14 cellular contexts compared by ENCODE assay signal in the genomic region with DNA sequence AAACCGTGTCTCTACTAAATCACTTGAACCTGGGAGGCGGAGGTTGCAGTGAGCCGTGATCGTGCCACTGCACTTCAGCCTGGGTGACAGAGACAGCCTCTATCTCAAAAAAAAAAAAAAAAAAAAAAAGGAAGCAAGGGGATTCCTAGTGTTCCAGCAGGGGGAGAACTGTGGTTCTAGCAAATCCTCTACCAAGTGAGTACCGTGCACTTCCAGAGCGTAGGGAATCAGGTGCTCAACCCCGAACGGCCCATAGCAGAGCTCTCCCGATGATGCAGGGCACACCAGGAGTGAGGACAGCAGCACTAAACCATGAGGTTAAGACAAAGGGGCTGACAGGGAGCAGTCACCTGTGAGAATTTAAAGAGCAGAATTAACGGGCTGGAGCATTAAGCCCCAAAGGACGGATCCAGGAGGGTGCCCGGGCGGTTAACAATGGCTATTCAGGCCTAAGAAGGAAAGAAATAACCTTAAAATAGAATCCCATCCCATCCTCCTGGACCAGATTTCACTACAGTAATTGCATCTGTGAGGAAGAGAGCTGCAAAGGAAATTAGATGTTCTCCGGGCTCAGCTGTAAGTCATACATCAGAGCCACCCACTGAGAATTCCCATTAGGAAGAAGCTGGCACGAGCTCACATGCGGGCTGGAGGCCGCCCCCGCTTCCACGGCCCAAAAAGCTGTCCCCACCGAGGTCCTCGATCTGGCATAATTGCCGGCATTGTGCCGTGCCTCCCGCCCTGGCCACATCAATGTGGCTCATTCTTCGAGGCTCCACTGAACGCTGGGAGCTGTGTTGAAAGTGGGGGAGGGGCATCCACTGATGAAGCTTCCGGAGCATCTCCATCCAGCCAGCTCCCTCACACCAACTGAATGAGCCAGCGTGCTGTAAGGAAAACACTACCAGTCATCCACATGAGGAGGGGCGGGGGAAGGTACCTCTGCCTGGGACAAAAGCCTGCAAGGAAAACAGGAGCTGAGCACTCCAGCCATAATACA.
DNase-seq lines count a peak whose midpoint lies in the region; ATAC-seq and TF ChIP-seq lines count a peak whose summit lies in the region.
"Had no signal": no experiment of that assay in that cellular context is flagged by ENCODE, and none has a peak within 500 bp of the region (broad histone marks: within the 10 kb centered on the region; RNA-seq: fewer than 3 reads in every experiment).

No MANE protein-coding gene starts in this region.

- no peak overlapping the region for H3K4me3 Mint-ChIP-seq in GM23338

- TF ChIP-seq CTCF in GM23338 (conservative IDR thresholded peaks at IDR 0.05; ENCODE audit: low read depth in 2 of 2) = peak; percentile 36 to 40
- TF ChIP-seq CTCF in GM13977 (IDR thresholded peaks at IDR 0.05; ENCODE audit: extremely low read depth, insufficient read depth, missing control alignments) = no peak

- ATAC-seq in GM23338 (peak; percentile 87), HG03520 (IDR thresholded peaks at IDR 0.05; ENCODE audit: unreplicated experiment) (no peak), GM21447 (IDR thresholded peaks at IDR 0.05; ENCODE audit: unreplicated experiment) (no peak)
- ATAC-seq: HCT116 had no signal

- no peaks in the 10 kb centered on the region for H3K36me3 ChIP-seq in GM23338 (ENCODE audit: insufficient read depth)
- H3K36me3 ChIP-seq: uterus had no signal

- H3K4me1 Mint-ChIP-seq in GM23338 = peaks cover 2% of the 10 kb centered on the region; the same call in 1 of the 3 replicates

- peaks cover 86% of the 10 kb centered on the region for H3K9me3 Mint-ChIP-seq in GM23338

- H3K27me3 ChIP-seq in GM23338 (ENCODE audit: insufficient read depth) = no peaks in the 10 kb centered on the region
- H3K27me3 ChIP-seq: uterus had no signal

- peaks cover 17% of the 10 kb centered on the region for H3K27me3 Mint-ChIP-seq in GM23338 (ENCODE audit: insufficient read depth, low read depth, poor library complexity)

- no peaks in the 10 kb centered on the region for H3K79me2 ChIP-seq in GM23338 (replicated peaks; ENCODE audit: insufficient read depth)

- H3K27ac ChIP-seq in GM23338 (ENCODE audit: low read depth) = no peak overlapping the region
- H3K27ac ChIP-seq: uterus had no signal

- in situ Hi-C loops in GM13977 (cut with MboI; ENCODE audit: low pct_unique_long_range_greater_than_20kb, low sequenced_read_pairs, unreplicated experiment) = no loop called here

- peaks cover 26% of the 10 kb centered on the region for H3K36me3 Mint-ChIP-seq in GM23338 (ENCODE audit: low read depth)

- no peak overlapping the region for H3K4me3 ChIP-seq in GM23338
- H3K4me3 ChIP-seq: uterus had no signal

- H3K9me2 ChIP-seq in GM23338 (ENCODE audit: insufficient read depth) = 0 out of 2 replicates have a peak, but pooled peaks cover 2% of the 10 kb centered on the region

- no peak overlapping the region for H3K4me2 ChIP-seq in GM23338

- H3F3A ChIP-seq in GM23338 (replicated peaks; ENCODE audit: low read depth) = no peaks in the 10 kb centered on the region

- H3K27ac Mint-ChIP-seq in GM23338 = no peak overlapping the region

- H4K20me1 ChIP-seq in GM23338 (replicated peaks; ENCODE audit: insufficient read depth) = no peaks in the 10 kb centered on the region

- DNase-seq in GM23338 (ENCODE audit: low spot score) (peak; percentile 57), NCI-H2227 (lab: John Stamatoyannopoulos, UW; ENCODE audit: unreplicated experiment) (peak; percentile 98), cerebellum (ENCODE audit: low spot score) (peak; percentile 41), nucleus accumbens (lab: John Stamatoyannopoulos, UW) (peak in 55 of 56 donors; percentile 17 to 96 (median 86)), GM13977 (ENCODE audit: low spot score) (no peak), SW 1271 (lab: John Stamatoyannopoulos, UW) (no peak)
- DNase-seq: activated CD4-positive, alpha-beta T cell treated with anti-CD3 and anti-CD28 coated beads for 48 hours; amniotic stem cell; kidney glomerular epithelial cell; NCI-H1048; uterus had no signal

- no peak overlapping the region for H2AFZ ChIP-seq in GM23338

- no peaks in the 10 kb centered on the region for H3K4me1 ChIP-seq in GM23338 (ENCODE audit: insufficient read depth)
- H3K4me1 ChIP-seq: uterus had no signal

TF ChIP-seq in GM23338, 12 proteins besides CTCF, POLR2A, EP300 and RAD21 (continues in another document):
- TF ChIP-seq CREB1 (CRISPR knock-in tag; IDR thresholded peaks at IDR 0.05; ENCODE audit: low read depth) = no peak
- no peak for TF ChIP-seq STAT1 (IDR thresholded peaks at IDR 0.05; ENCODE audit: unreplicated experiment)
- no peak for TF ChIP-seq EZH2phosphoT487 (IDR thresholded peaks at IDR 0.05; ENCODE audit: unreplicated experiment)
- no peak for TF ChIP-seq NANOG (IDR thresholded peaks at IDR 0.05; ENCODE audit: borderline replicate concordance)
- TF ChIP-seq, protein P1, sequence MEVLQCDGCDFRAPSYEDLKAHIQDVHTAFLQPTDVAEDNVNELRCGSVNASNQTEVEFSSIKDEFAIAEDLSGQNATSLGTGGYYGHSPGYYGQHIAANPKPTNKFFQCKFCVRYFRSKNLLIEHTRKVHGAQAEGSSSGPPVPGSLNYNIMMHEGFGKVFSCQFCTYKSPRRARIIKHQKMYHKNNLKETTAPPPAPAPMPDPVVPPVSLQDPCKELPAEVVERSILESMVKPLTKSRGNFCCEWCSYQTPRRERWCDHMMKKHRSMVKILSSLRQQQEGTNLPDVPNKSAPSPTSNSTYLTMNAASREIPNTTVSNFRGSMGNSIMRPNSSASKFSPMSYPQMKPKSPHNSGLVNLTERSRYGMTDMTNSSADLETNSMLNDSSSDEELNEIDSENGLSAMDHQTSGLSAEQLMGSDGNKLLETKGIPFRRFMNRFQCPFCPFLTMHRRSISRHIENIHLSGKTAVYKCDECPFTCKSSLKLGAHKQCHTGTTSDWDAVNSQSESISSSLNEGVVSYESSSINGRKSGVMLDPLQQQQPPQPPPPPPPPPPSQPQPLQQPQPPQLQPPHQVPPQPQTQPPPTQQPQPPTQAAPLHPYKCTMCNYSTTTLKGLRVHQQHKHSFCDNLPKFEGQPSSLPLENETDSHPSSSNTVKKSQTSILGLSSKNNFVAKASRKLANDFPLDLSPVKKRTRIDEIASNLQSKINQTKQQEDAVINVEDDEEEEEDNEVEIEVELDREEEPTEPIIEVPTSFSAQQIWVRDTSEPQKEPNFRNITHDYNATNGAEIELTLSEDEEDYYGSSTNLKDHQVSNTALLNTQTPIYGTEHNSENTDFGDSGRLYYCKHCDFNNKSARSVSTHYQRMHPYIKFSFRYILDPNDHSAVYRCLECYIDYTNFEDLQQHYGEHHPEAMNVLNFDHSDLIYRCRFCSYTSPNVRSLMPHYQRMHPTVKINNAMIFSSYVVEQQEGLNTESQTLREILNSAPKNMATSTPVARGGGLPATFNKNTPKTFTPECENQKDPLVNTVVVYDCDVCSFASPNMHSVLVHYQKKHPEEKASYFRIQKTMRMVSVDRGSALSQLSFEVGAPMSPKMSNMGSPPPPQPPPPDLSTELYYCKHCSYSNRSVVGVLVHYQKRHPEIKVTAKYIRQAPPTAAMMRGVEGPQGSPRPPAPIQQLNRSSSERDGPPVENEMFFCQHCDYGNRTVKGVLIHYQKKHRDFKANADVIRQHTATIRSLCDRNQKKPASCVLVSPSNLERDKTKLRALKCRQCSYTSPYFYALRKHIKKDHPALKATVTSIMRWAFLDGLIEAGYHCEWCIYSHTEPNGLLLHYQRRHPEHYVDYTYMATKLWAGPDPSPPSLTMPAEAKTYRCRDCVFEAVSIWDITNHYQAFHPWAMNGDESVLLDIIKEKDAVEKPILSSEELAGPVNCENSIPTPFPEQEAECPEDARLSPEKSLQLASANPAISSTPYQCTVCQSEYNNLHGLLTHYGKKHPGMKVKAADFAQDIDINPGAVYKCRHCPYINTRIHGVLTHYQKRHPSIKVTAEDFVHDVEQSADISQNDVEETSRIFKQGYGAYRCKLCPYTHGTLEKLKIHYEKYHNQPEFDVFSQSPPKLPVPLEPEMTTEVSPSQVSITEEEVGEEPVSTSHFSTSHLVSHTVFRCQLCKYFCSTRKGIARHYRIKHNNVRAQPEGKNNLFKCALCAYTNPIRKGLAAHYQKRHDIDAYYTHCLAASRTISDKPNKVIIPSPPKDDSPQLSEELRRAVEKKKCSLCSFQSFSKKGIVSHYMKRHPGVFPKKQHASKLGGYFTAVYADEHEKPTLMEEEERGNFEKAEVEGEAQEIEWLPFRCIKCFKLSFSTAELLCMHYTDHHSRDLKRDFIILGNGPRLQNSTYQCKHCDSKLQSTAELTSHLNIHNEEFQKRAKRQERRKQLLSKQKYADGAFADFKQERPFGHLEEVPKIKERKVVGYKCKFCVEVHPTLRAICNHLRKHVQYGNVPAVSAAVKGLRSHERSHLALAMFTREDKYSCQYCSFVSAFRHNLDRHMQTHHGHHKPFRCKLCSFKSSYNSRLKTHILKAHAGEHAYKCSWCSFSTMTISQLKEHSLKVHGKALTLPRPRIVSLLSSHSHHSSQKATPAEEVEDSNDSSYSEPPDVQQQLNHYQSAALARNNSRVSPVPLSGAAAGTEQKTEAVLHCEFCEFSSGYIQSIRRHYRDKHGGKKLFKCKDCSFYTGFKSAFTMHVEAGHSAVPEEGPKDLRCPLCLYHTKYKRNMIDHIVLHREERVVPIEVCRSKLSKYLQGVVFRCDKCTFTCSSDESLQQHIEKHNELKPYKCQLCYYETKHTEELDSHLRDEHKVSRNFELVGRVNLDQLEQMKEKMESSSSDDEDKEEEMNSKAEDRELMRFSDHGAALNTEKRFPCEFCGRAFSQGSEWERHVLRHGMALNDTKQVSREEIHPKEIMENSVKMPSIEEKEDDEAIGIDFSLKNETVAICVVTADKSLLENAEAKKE (CRISPR knock-in tag; IDR thresholded peaks at IDR 0.05) = no peak

Comparison
In these comparisons a context has a peak if more than half of its experiments do, and no peak if none do; other contexts are left out.
1. DNase-seq: peak in GM23338 (single experiment), NCI-H2227 (single experiment), cerebellum (single experiment) and nucleus accumbens (55 of 56); none in GM13977 (single experiment) and SW 1271 (0 of 2).